Comparison of ENCODE assay signal across 25 cellular contexts in the genomic region with DNA sequence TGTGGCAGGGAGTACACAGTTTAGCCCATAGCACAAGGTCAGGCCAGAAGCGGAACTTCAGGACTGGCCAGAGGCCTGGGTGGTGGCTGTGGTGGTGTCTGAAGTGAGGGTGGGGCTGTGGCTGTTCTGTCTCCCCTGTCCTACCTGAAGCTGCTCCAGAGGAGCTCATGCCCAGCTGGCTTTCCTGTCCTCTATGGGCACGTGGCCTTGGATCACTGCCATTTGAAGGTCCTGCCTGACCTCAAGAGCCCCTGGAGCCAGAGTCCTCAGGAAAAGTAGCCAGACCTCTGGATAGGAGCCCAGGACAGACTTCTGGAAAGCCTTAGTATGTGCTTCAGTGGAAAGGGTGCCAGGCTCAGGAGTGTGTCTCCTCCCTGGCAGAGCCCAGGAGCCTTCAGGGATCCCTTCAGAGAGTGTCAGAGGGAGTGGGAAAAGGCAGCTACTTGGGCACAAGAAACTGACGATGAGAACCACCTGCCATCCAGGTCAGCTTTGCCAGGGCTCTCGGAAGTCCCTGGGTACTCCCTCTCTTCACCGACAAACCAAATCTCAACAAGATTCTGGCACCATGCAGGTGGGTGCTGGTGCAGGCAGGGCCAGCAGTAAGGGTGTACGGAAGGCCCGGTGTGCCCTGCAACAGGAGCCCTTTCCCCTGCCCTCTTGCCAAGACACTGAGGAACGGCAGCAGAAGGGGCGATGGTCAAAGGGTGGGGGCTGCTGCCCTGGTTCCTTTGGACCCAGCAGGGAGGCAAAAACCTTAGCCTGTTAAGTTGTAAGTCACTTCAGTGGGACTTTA.
A peak's percentile ranks its signal among the peaks of the same experiment; 100 is the strongest.
DNase-seq lines count a peak whose midpoint lies in the region; ATAC-seq, FAIRE-seq and TF ChIP-seq lines count a peak whose summit lies in the region.
"Had no signal": no experiment of that assay in that cellular context is flagged by ENCODE, and none has a peak within 500 bp of the region (broad histone marks: within the 10 kb centered on the region; RNA-seq: fewer than 3 reads in every experiment).

No MANE protein-coding gene starts in this region.

- no CpG with 5 or more reads among the region's 9 CpGs for WGBS in gastroesophageal sphincter (ENCODE audit: low coverage in 1 of 2), 2 donors
- WGBS in stomach, 5 donors = 71 to 85% (median 79%) methylated on average over 8 to 9 of the region's 9 CpGs

- H3K4me3 ChIP-seq in gastroesophageal sphincter = no peak overlapping the region
- no peak overlapping the region for H3K4me3 ChIP-seq in kidney (ENCODE audit: low read length in 2 of 2)
- no peak overlapping the region for H3K4me3 ChIP-seq in stomach
- H3K4me3 ChIP-seq: BLaER1, GM12878 had no signal

- H3K9ac ChIP-seq in kidney (ENCODE audit: low read length in 2 of 2) = no peak overlapping the region
- H3K9ac ChIP-seq: BLaER1 had no signal

- H3K4me1 ChIP-seq in gastroesophageal sphincter (peaks cover 0 to 68% (median 4%) of the 10 kb centered on the region in 3 donors), kidney (ENCODE audit: control insufficient read depth in 1 of 2, insufficient read depth in 1 of 2, low read depth in 1 of 2, low read length in 2 of 2) (no peaks in the 10 kb centered on the region), stomach (peaks cover 9 to 50% (median 25%) of the 10 kb centered on the region in 4 donors)

- H3K27ac ChIP-seq in gastroesophageal sphincter = peak overlapping the region in 2 of 4 donors; percentile 49 to 53
- H3K27ac ChIP-seq in kidney (ENCODE audit: low read depth in 2 of 2, low read length in 2 of 2) = no peak overlapping the region
- peak overlapping the region in 3 of 5 donors; percentile 48 to 56 (median 52) for H3K27ac ChIP-seq in stomach
- H3K27ac ChIP-seq: 22Rv1, BLaER1 had no signal

- DNase-seq in Right ventricle myocardium inferior (ENCODE audit: missing footprints) = no peak
- DNase-seq in cardiac septum (ENCODE audit: low spot score) = no peak
- peak; percentile 28 for DNase-seq in kidney
- peak; percentile 56 for DNase-seq in stomach
- DNase-seq in HPDE6-E6E7 (ENCODE audit: extremely low spot score) = no peak
- DNase-seq in stimulated activated CD4-positive, alpha-beta T cell treated with anti-CD3 and anti-CD28 coated beads, Interleukin-2, amount 100 ng/mL, for 24 hours = no peak
- DNase-seq in NCI-H510A (lab: John Stamatoyannopoulos, UW) = no peak
- DNase-seq: ACHN; CD4-positive, alpha-beta T cell; COR-L47; DMS 273 treated with DMSO at 0.1 percent for 48 hours; DMS79 treated with DMSO at 0.1 percent for 48 hours; HCEC 1CT; IMR-90; MV-4-11; NCI-H1694 treated with DMSO at 0.1 percent for 48 hours; NCI-H2081 treated with DMSO at 0.1 percent for 48 hours; NCI-H2171 treated with DMSO at 0.1 percent for 48 hours; OCI-M1 had no signal

- H3K27me3 ChIP-seq in gastroesophageal sphincter (no peaks in the 10 kb centered on the region), stomach (no peaks in the 10 kb centered on the region)

- TF ChIP-seq EP300 in gastroesophageal sphincter (IDR thresholded peaks at IDR 0.05) (no peak), stomach (IDR thresholded peaks at IDR 0.05) (no peak)

- peaks cover 0 to 3% (median 0%) of the 10 kb centered on the region in 3 donors for H3K9me3 ChIP-seq in gastroesophageal sphincter
- H3K9me3 ChIP-seq in kidney (ENCODE audit: control insufficient read depth in 1 of 2, low read length in 2 of 2) = peaks cover 0 to 3% of the 10 kb centered on the region in 2 donors
- no peaks in the 10 kb centered on the region for H3K9me3 ChIP-seq in stomach

- no peak for TF ChIP-seq POLR2A in gastroesophageal sphincter (IDR thresholded peaks at IDR 0.05)
- TF ChIP-seq POLR2A in stomach (IDR thresholded peaks at IDR 0.05) = no peak

- no peak for TF ChIP-seq CTCF in gastroesophageal sphincter (IDR thresholded peaks at IDR 0.05)
- TF ChIP-seq CTCF in kidney (IDR thresholded peaks at IDR 0.05; ENCODE audit: borderline replicate concordance, extremely low read depth, insufficient read depth) = no peak
- no peak for TF ChIP-seq CTCF in stomach (IDR thresholded peaks at IDR 0.05)

- peaks cover 0 to 19% of the 10 kb centered on the region in 2 donors for H3K36me3 ChIP-seq in gastroesophageal sphincter
- H3K36me3 ChIP-seq in kidney (ENCODE audit: control insufficient read depth in 1 of 2, insufficient read depth in 2 of 2, low read length in 2 of 2) = no peaks in the 10 kb centered on the region
- peaks cover 0 to 5% (median 0%) of the 10 kb centered on the region in 4 donors for H3K36me3 ChIP-seq in stomach
- H3K36me3 ChIP-seq: BLaER1 had no signal

- peak; percentile 62 for ATAC-seq in Right ventricle myocardium inferior
- peak; percentile 28 for ATAC-seq in gastroesophageal sphincter
- ATAC-seq: GM12878 had no signal

- no peak for FAIRE-seq in kidney (lab: Jason Lieb, UNC)
- FAIRE-seq: GM12878, HTR-8/SVneo, RCC 7860 had no signal

- intact Hi-C loops in Right ventricle myocardium inferior (cut with DNase I) (loop anchor here (10.0 kb wide), 1 partner anchor 350 kb away; no protein-coding TSS in a partner anchor), cardiac septum (cut with DNase I) (no loop called here), kidney (cut with DNase I) (no loop called here), stomach (cut with DNase I; ENCODE audit: low total_unique reads) (no loop called here)

Comparison
In these comparisons a context has a peak if more than half of its experiments do, and no peak if none do; other contexts are left out.
1. DNase-seq: peak in kidney (single experiment) and stomach (single experiment); none in Right ventricle myocardium inferior (single experiment), cardiac septum (single experiment), HPDE6-E6E7 (single experiment), stimulated activated CD4-positive, alpha-beta T cell treated with anti-CD3 and anti-CD28 coated beads, Interleukin-2, amount 100 ng/mL, for 24 hours (0 of 2) and NCI-H510A (single experiment).
2. H3K27ac ChIP-seq: peak in stomach (3 of 5); none in kidney (0 of 2).